26 cellular contexts compared by ENCODE assay signal in genomic region chr6:10791673-10792072, GRCh38. TPM values are rescaled to one million over a fixed set of nuclear protein-coding genes. Genes with fewer than 3 reads are reported as not detected.
"Had no signal": no experiment of that assay in that cellular context is flagged by ENCODE, and none has a peak within 500 bp of the region (broad histone marks: within the 10 kb centered on the region; RNA-seq: fewer than 3 reads in every experiment).

No MANE protein-coding gene starts in this region.

- H3K36me3 ChIP-seq: SJSA1 had no signal

- FAIRE-seq: HepG2, RCC 7860 had no signal

- DNase-seq: IMR-90, Karpas-422, KG1, MM.1S, NCI-H1092 treated with DMSO at 0.1 percent for 48 hours, NCI-H1417, NCI-H1436 treated with DMSO at 0.1 percent for 48 hours, NCI-H1694, NCI-H1930, NCI-H2081, NCI-H2107, NCI-H2171, NCI-H226, NCI-H446, NCI-H510A, NCI-H524 treated with DMSO at 0.1 percent for 48 hours, NCI-H69, NCI-H774, Right ventricle myocardium superior, RPMI8226, SIG-M5 had no signal

- ATAC-seq: HepG2 had no signal

- H3K9me3 ChIP-seq: SJSA1 had no signal

- H3K4me3 ChIP-seq: SJSA1, SK-N-MC had no signal

- H3K27ac ChIP-seq: SJSA1, SK-N-MC had no signal

- H3K27me3 ChIP-seq: SJSA1 had no signal

RNA-seq across cellular contexts. Expression of gene MAK, which starts 46.7 kb away (rescaled TPM):
- total RNA-seq: HT1080, IMR-90, Right ventricle myocardium superior, SJSA1 had no signal
- polyA plus RNA-seq: HepG2, IMR-90 had no signal
